10 cellular contexts compared by ENCODE assay signal in genomic region chr6:136719280-136720044, GRCh38.
A peak's percentile ranks its signal among the peaks of the same experiment; 100 is the strongest.
DNase-seq lines count a peak whose midpoint lies in the region; ATAC-seq, FAIRE-seq and TF ChIP-seq lines count a peak whose summit lies in the region.
"Had no signal": no experiment of that assay in that cellular context is flagged by ENCODE, and none has a peak within 500 bp of the region (broad histone marks: within the 10 kb centered on the region; RNA-seq: fewer than 3 reads in every experiment).

No MANE protein-coding gene starts in this region.

- no peak overlapping the region for H3K9ac ChIP-seq in H1 (replicated peaks in 1 of 4; ENCODE audit: extremely low read depth in 1 of 4, low read depth in 3 of 4, low read length in 3 of 4)

- peak overlapping the region in 2 of 3 donors; percentile 52 to 71 for H3K27ac Mint-ChIP-seq in CD4-positive, CD25-positive, alpha-beta regulatory T cell

- H4K20me1 ChIP-seq in H1 (replicated peaks in 1 of 2; ENCODE audit: control insufficient read depth in 1 of 2, insufficient read depth in 2 of 2, low read length in 2 of 2), result no peaks in the 10 kb centered on the region

- no peak overlapping the region for H2BK120ac ChIP-seq in H1 (replicated peaks; ENCODE audit: low read depth, low read length)

- H3K4me1 Mint-ChIP-seq in CD4-positive, CD25-positive, alpha-beta regulatory T cell, result peaks cover 38 to 69% (median 59%) of the 10 kb centered on the region in 4 donors

- peaks cover 17% of the 10 kb centered on the region for H3K36me3 ChIP-seq in CD4-positive, CD25-positive, alpha-beta regulatory T cell (ENCODE audit: control insufficient read depth, insufficient read depth, low read length)
- H3K36me3 ChIP-seq in H1 (ENCODE audit: control insufficient read depth in 2 of 4, insufficient read depth in 4 of 4, low read length in 3 of 4), result no peaks in the 10 kb centered on the region

- no peaks in the 10 kb centered on the region for H3K27me3 ChIP-seq in CD4-positive, CD25-positive, alpha-beta regulatory T cell (ENCODE audit: control insufficient read depth, insufficient read depth, low read length)
- no peaks in the 10 kb centered on the region for H3K27me3 ChIP-seq in H1 (replicated peaks in 1 of 4; ENCODE audit: control insufficient read depth in 3 of 4, extremely low read depth in 1 of 4, insufficient read depth in 3 of 4, low read length in 3 of 4)

- no peak for TF ChIP-seq RAD21 in H1 (IDR thresholded peaks at IDR 0.05 in 1 of 2, conservative IDR thresholded peaks at IDR 0.05 in 1 of 2; ENCODE audit: low read depth in 2 of 2, low read length in 2 of 2)

- no peak for TF ChIP-seq EP300 in H1 (IDR thresholded peaks at IDR 0.05; ENCODE audit: borderline replicate concordance in 1 of 2, low read depth in 2 of 2, low read length in 2 of 2)

- no peak for TF ChIP-seq CTCF in H1 (IDR thresholded peaks at IDR 0.05; ENCODE audit: control extremely low read depth in 1 of 3, insufficient read depth in 1 of 3, low read depth in 1 of 3, low read length in 3 of 3)

- H4K8ac ChIP-seq in H1 (ENCODE audit: extremely low read depth, insufficient read depth, low read length), result no peak overlapping the region

- peaks cover 0 to 4% of the 10 kb centered on the region in 2 experiments for H3K9me3 ChIP-seq in CD4-positive, CD25-positive, alpha-beta regulatory T cell (ENCODE audit: control insufficient read depth in 2 of 2, low read length in 2 of 2)
- no peaks in the 10 kb centered on the region for H3K9me3 ChIP-seq in H1 (ENCODE audit: insufficient read depth in 2 of 2, low read depth in 1 of 2, low read length in 1 of 2)

- peak; percentile 69 for FAIRE-seq in H1 (lab: Jason Lieb, UNC)

- H3K56ac ChIP-seq in H1 (replicated peaks; ENCODE audit: insufficient read length, low read depth, low read length), result no peak overlapping the region

- H3K4me1 ChIP-seq in CD4-positive, CD25-positive, alpha-beta regulatory T cell (ENCODE audit: control insufficient read depth, insufficient read depth, low read length, poor library complexity, severe bottlenecking), result peaks cover 13% of the 10 kb centered on the region
- H3K4me1 ChIP-seq in H1 (replicated peaks in 1 of 4; ENCODE audit: control insufficient read depth in 3 of 4, insufficient read depth in 4 of 4, low read length in 3 of 4), result peaks cover 0 to 5% (median 0%) of the 10 kb centered on the region in 4 experiments; a peak in 1 of 7 replicates

- no peaks in the 10 kb centered on the region for H3K79me1 ChIP-seq in H1 (ENCODE audit: low read depth, low read length)

- peak overlapping the region in 1 of 4 donors; percentile 13 for H3K4me3 Mint-ChIP-seq in CD4-positive, CD25-positive, alpha-beta regulatory T cell

- peak overlapping the region; percentile 6 for H3K27ac ChIP-seq in CD4-positive, CD25-positive, alpha-beta regulatory T cell (ENCODE audit: insufficient read depth, low read length, poor library complexity, severe bottlenecking)
- H3K27ac ChIP-seq in H1 (ENCODE audit: low read depth, low read length), result no peak overlapping the region

- CTCF ChIA-PET in H1 (lab: Charles Lee; ENCODE audit: partially characterized antibody), result interaction anchor here (0.5 to 2.8 kb wide), 5 partner anchors 19 to 75 kb away, joined by 3 to 7 read pairs (median 4); no protein-coding TSS in a partner anchor

- H3K18ac ChIP-seq in H1 (ENCODE audit: extremely low read depth, low read length), result 0 out of 2 replicates have a peak overlapping the region, but pooled peaks have one; percentile 11

- no peak overlapping the region for H4K91ac ChIP-seq in H1 (replicated peaks; ENCODE audit: insufficient read length, low read length)

- no peak overlapping the region for H2BK20ac ChIP-seq in H1 (ENCODE audit: low read length)

- no peak overlapping the region for H2BK5ac ChIP-seq in H1 (ENCODE audit: low read depth, low read length)

- ATAC-seq in CD4-positive, CD25-positive, alpha-beta regulatory T cell (ENCODE audit: low read depth in 2 of 2), result no peak
- ATAC-seq in GM19455 (IDR thresholded peaks at IDR 0.05; ENCODE audit: unreplicated experiment) (peak; percentile 35), HG03342 (IDR thresholded peaks at IDR 0.05; ENCODE audit: unreplicated experiment) (peak; percentile 47)

- H3K4ac ChIP-seq in H1 (replicated peaks; ENCODE audit: insufficient read length, low read depth, low read length), result no peak overlapping the region

- no peaks in the 10 kb centered on the region for H3K27me3 Mint-ChIP-seq in CD4-positive, CD25-positive, alpha-beta regulatory T cell

- H4K5ac ChIP-seq in H1 (ENCODE audit: insufficient read length, low read depth, low read length), result no peak overlapping the region

- H2AFZ ChIP-seq in H1 (ENCODE audit: low read length), result no peak overlapping the region

- DNase-seq in CD4-positive, CD25-positive, alpha-beta regulatory T cell, result peak in 1 of 3 donors; percentile 12
- DNase-seq in H1 (ENCODE audit: low read depth in 1 of 2, low spot score in 2 of 2) (no peak), DMS114 treated with DMSO at 0.1 percent for 48 hours (lab: John Stamatoyannopoulos, UW; ENCODE audit: unreplicated experiment) (no peak), mucosa of gallbladder (ENCODE audit: low spot score) (no peak), iPS-NIHi11 (ENCODE audit: low spot score) (no peak), NCI-H2081 (lab: John Stamatoyannopoulos, UW) (no peak)
- DNase-seq: activated CD8-positive, alpha-beta memory T cell treated with anti-CD3 and anti-CD28 coated beads, Interleukin-2, amount 50 U/mL, for 4 hours; NCI-H1105 treated with DMSO at 0.1 percent for 48 hours had no signal

- H3K14ac ChIP-seq in H1 (ENCODE audit: insufficient read length), result no peak overlapping the region

- H3K23me2 ChIP-seq in H1 (ENCODE audit: low read depth, low read length), result no peaks in the 10 kb centered on the region

- WGBS in H1 (ENCODE audit: extremely low coverage in 1 of 2, insufficient coverage in 1 of 2, insufficient read length in 1 of 2, insufficient replicate concordance in 2 of 2, low coverage in 1 of 2, low lambda C conversion rate in 2 of 2, missing lambda C conversion rate in 1 of 2), 2 experiments, result 83% methylated on average over 2 of the region's 2 CpGs; no CpG with 5 or more reads in 1 of the 2 experiments

- POLR2A ChIA-PET in H1 (lab: Charles Lee; ENCODE audit: partially characterized antibody), result interaction anchor here (1.2 to 1.3 kb wide), 2 partner anchors 13 to 30 kb away, joined by 3 read pairs; no protein-coding TSS in a partner anchor

- no peaks in the 10 kb centered on the region for H3K79me2 ChIP-seq in H1 (ENCODE audit: control insufficient read depth in 1 of 2, insufficient read depth in 2 of 2, low read length in 2 of 2)

- no peak overlapping the region for H2AK5ac ChIP-seq in H1 (ENCODE audit: low read depth, low read length)

- H3K23ac ChIP-seq in H1 (ENCODE audit: insufficient read length), result no peak overlapping the region

- H3K9me3 Mint-ChIP-seq in CD4-positive, CD25-positive, alpha-beta regulatory T cell, result peaks cover 0 to 4% (median 0%) of the 10 kb centered on the region in 7 donors

- no peak for TF ChIP-seq POLR2A in H1 (IDR thresholded peaks at IDR 0.05; ENCODE audit: control extremely low read depth in 1 of 2, low read depth in 2 of 2, low read length in 2 of 2)

- H2BK12ac ChIP-seq in H1 (ENCODE audit: low read depth, low read length), result no peak overlapping the region

- H3K36me3 Mint-ChIP-seq in CD4-positive, CD25-positive, alpha-beta regulatory T cell, result peaks cover 24% of the 10 kb centered on the region

- H3K4me3 ChIP-seq in CD4-positive, CD25-positive, alpha-beta regulatory T cell (ENCODE audit: low read depth, low read length), result no peak overlapping the region
- no peak overlapping the region for H3K4me3 ChIP-seq in H1 (ENCODE audit: extremely low read depth in 1 of 4, insufficient read depth in 2 of 4, low read depth in 3 of 4, low read length in 4 of 4)

- no peak overlapping the region for H3K4me2 ChIP-seq in H1 (ENCODE audit: insufficient read depth in 1 of 2, low read depth in 2 of 2, low read length in 2 of 2)

- no peak overlapping the region for H2BK15ac ChIP-seq in H1 (ENCODE audit: low read length)

TF ChIP-seq in H1, 55 proteins besides CTCF, POLR2A, EP300 and RAD21:
- TF ChIP-seq ASH2L (IDR thresholded peaks at IDR 0.05; ENCODE audit: low read length), result no peak
- no peak for TF ChIP-seq CHD1 (IDR thresholded peaks at IDR 0.05; ENCODE audit: low read depth, low read length)
- TF ChIP-seq GABPA (IDR thresholded peaks at IDR 0.05; ENCODE audit: borderline replicate concordance, insufficient read depth, low read length), result no peak
- TF ChIP-seq ATF3 (IDR thresholded peaks at IDR 0.05; ENCODE audit: insufficient read depth, low read depth, low read length), result no peak
- TF ChIP-seq SIN3A (conservative IDR thresholded peaks at IDR 0.05 in 1 of 2, IDR thresholded peaks at IDR 0.05 in 1 of 2; ENCODE audit: low read depth in 1 of 2, low read length in 2 of 2), result no peak

Comparison
In these comparisons a context has a peak if more than half of its experiments do, and no peak if none do; other contexts are left out.
1. ATAC-seq: peak in GM19455 (single experiment) and HG03342 (single experiment); none in CD4-positive, CD25-positive, alpha-beta regulatory T cell (0 of 2).